In the genomic region with DNA sequence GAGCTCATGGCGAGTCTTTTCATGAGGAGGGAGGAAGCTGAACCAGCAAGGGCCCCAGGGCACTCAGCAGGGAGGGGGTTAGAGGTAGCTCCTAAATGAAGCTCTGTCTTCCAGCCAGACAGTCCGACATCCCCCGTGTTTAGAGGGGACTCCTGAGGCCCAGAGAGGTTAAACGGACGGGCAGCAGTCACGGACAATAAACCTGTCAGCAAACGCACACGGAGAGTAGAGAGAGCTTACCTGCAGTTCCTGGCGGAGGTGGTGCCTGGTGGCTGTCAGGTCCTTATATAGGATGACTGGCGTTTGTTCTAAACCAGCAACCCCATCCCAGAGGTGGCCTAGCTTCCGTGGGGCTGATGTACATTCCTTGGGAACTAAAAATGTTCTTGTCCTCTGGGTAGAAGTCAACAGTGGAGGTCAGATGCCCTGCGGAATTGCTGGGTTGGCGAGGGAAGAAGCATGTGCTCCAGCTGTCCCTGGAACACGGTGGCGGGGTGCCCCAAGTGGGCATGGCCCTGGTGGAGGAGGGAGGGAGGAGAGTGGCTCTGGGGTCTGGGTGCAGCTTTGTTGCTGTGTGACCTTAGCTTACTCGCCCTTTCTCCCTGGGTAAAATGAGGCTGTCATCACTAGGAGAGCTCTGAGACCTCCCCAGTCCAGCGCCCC, we compare ENCODE assay signal across 15 cellular contexts. TPM values are rescaled to one million over a fixed set of nuclear protein-coding genes. Genes with fewer than 3 reads are reported as not detected.
"Had no signal": no experiment of that assay in that cellular context is flagged by ENCODE, and none has a peak within 500 bp of the region (broad histone marks: within the 10 kb centered on the region; RNA-seq: fewer than 3 reads in every experiment).

No MANE protein-coding gene starts in this region.

- FAIRE-seq: keratinocyte had no signal

- H3K4me3 ChIP-seq: cardiac muscle cell, esophagus muscularis mucosa, hepatocyte, smooth muscle cell, stomach, testis, upper lobe of left lung had no signal

- DNase-seq: activated CD4-positive, alpha-beta T cell treated with anti-CD3 and anti-CD28 coated beads, Interleukin-2, amount 50 U/mL, for 1 hour; mesenchymal stem cell; natural killer cell; nucleus accumbens; stomach; testis had no signal

- ATAC-seq: activated CD4-positive, CD25-positive, alpha-beta regulatory T cell treated with anti-CD3 and anti-CD28 coated beads, Interleukin-2, amount 50 U/mL, for 24 hours; activated naive CD4-positive, alpha-beta T cell treated with anti-CD3 and anti-CD28 coated beads, Interleukin-2, amount 50 U/mL, for 72 hours; natural killer cell had no signal

- H3K9me3 ChIP-seq: esophagus muscularis mucosa, stomach, testis, upper lobe of left lung had no signal

- H2AFZ ChIP-seq: hepatocyte had no signal

- H3K4me2 ChIP-seq: hepatocyte, smooth muscle cell had no signal

- H3K27ac ChIP-seq: cardiac muscle cell, esophagus muscularis mucosa, hepatocyte, stomach, testis, upper lobe of left lung had no signal

- H3K27me3 ChIP-seq: cardiac muscle cell, esophagus muscularis mucosa, hepatocyte, stomach, testis, upper lobe of left lung had no signal

- H3K79me2 ChIP-seq: hepatocyte had no signal

- H3K4me1 ChIP-seq: testis had no signal

RNA-seq across cellular contexts. Expression of gene GHRL, which starts 2.1 kb away (rescaled TPM):
- total RNA-seq: activated CD8-positive, alpha-beta memory T cell treated with anti-CD3 and anti-CD28 coated beads for 36 hours; activated naive CD4-positive, alpha-beta T cell treated with anti-CD3 and anti-CD28 coated beads, Interleukin-2, amount 50 U/mL, for 72 hours; smooth muscle cell had no signal
- polyA plus RNA-seq: keratinocyte had no signal
